ENCODE assay signal across 14 cellular contexts in genomic region chr3:184635126-184635525, GRCh38.
DNase-seq lines count a peak whose midpoint lies in the region; FAIRE-seq and TF ChIP-seq lines count a peak whose summit lies in the region.
"Had no signal": no experiment of that assay in that cellular context is flagged by ENCODE, and none has a peak within 500 bp of the region (broad histone marks: within the 10 kb centered on the region; RNA-seq: fewer than 3 reads in every experiment).

No MANE protein-coding gene starts in this region.

- H2AFZ ChIP-seq in H1 (ENCODE audit: low read length) (no peak overlapping the region), trophoblast cell (ENCODE audit: insufficient read depth, low read length, poor library complexity) (no peak overlapping the region)

- peaks cover 1% of the 10 kb centered on the region; the same call in 1 of the 2 replicates for H3K23me2 ChIP-seq in H1 (ENCODE audit: low read depth, low read length)

- no peaks in the 10 kb centered on the region for H3K9me3 Mint-ChIP-seq in T-helper 2 cell treated with Interferon-gamma antibody and Interleukin-4, amounts not matched to agents 5 μg/mL and 100 μg/mL, for 36 hours

- no peaks in the 10 kb centered on the region for H4K20me1 ChIP-seq in H1 (replicated peaks in 1 of 2; ENCODE audit: control insufficient read depth in 1 of 2, insufficient read depth in 2 of 2, low read length in 2 of 2)

- peak overlapping the region; percentile 82 for H3K27ac Mint-ChIP-seq in T-helper 2 cell treated with Interferon-gamma antibody and Interleukin-4, amounts not matched to agents 5 μg/mL and 100 μg/mL, for 36 hours

- no peak overlapping the region for H3K9ac ChIP-seq in H1 (replicated peaks in 1 of 4; ENCODE audit: extremely low read depth in 1 of 4, low read depth in 3 of 4, low read length in 3 of 4)
- H3K9ac ChIP-seq in trophoblast cell (ENCODE audit: low read length): no peak overlapping the region

- POLR2A ChIA-PET in H1 (lab: Charles Lee; ENCODE audit: partially characterized antibody): interaction anchor here (0.7 kb wide), 1 partner anchor 53 kb away, joined by 3 read pairs; no protein-coding TSS in a partner anchor

- no peaks in the 10 kb centered on the region for H3K79me2 ChIP-seq in H1 (ENCODE audit: control insufficient read depth in 1 of 2, insufficient read depth in 2 of 2, low read length in 2 of 2)
- no peaks in the 10 kb centered on the region for H3K79me2 ChIP-seq in trophoblast cell (ENCODE audit: control insufficient read depth, insufficient read depth, low read length, poor library complexity)

- H3K18ac ChIP-seq in H1 (ENCODE audit: extremely low read depth, low read length): no peak overlapping the region; the same call in 1 of the 2 replicates
- H3K18ac ChIP-seq in trophoblast cell (ENCODE audit: low read length): peak overlapping the region; percentile 13

- H3K4me2 ChIP-seq in H1 (ENCODE audit: insufficient read depth in 1 of 2, low read depth in 2 of 2, low read length in 2 of 2) (no peak overlapping the region), trophoblast cell (ENCODE audit: low read length) (no peak overlapping the region)

- H3K27ac ChIP-seq in H1 (ENCODE audit: low read depth, low read length) (no peak overlapping the region), trophoblast cell (ENCODE audit: low read depth, low read length) (no peak overlapping the region), prostate gland (no peak overlapping the region)

- H3K23ac ChIP-seq in H1 (ENCODE audit: insufficient read length): no peak overlapping the region
- H3K23ac ChIP-seq in trophoblast cell (ENCODE audit: low read length): no peak overlapping the region

- no peaks in the 10 kb centered on the region for H3K27me3 Mint-ChIP-seq in T-helper 2 cell treated with Interferon-gamma antibody and Interleukin-4, amounts not matched to agents 5 μg/mL and 100 μg/mL, for 36 hours (ENCODE audit: low read depth)

- intact Hi-C loops in prostate gland (cut with DNase I): no loop called here

- no peak overlapping the region for H2AK5ac ChIP-seq in H1 (ENCODE audit: low read depth, low read length)
- H2AK5ac ChIP-seq in trophoblast cell (ENCODE audit: low read length): peak overlapping the region; percentile 2

- TF ChIP-seq RAD21 in H1 (IDR thresholded peaks at IDR 0.05 in 1 of 2, conservative IDR thresholded peaks at IDR 0.05 in 1 of 2; ENCODE audit: low read depth in 2 of 2, low read length in 2 of 2): no peak

- H3K27me3 ChIP-seq in H1 (replicated peaks in 1 of 4; ENCODE audit: control insufficient read depth in 3 of 4, extremely low read depth in 1 of 4, insufficient read depth in 3 of 4, low read length in 3 of 4) (peaks cover 0 to 5% (median 0%) of the 10 kb centered on the region in 4 experiments; a peak in 1 of 7 replicates), trophoblast cell (ENCODE audit: insufficient read depth, low read length) (no peaks in the 10 kb centered on the region), prostate gland (replicated peaks; ENCODE audit: insufficient read depth) (no peaks in the 10 kb centered on the region)

- H2BK15ac ChIP-seq in H1 (ENCODE audit: low read length): 0 out of 2 replicates have a peak overlapping the region, but pooled peaks have one; percentile 25

- TF ChIP-seq EP300 in H1 (IDR thresholded peaks at IDR 0.05; ENCODE audit: borderline replicate concordance in 1 of 2, low read depth in 2 of 2, low read length in 2 of 2): no peak

- FAIRE-seq in H1 (lab: Jason Lieb, UNC): no peak
- FAIRE-seq: GM18507, keratinocyte had no signal

- DNase-seq in T-helper 2 cell treated with Interferon-gamma antibody and Interleukin-4, amounts not matched to agents 5 μg/mL and 100 μg/mL, for 36 hours (ENCODE audit: low spot score): no peak
- DNase-seq in T-helper 2 cell: no peak
- peak; percentile 46 for DNase-seq in NCI-H524 treated with DMSO at 0.1 percent for 48 hours (lab: John Stamatoyannopoulos, UW)
- no peak for DNase-seq in H1 (ENCODE audit: low read depth in 1 of 2, low spot score in 2 of 2)
- DNase-seq in trophoblast cell: no peak
- no peak for DNase-seq in GOT3 (lab: John Stamatoyannopoulos, UW)
- no peak for DNase-seq in prostate gland (ENCODE audit: low spot score)
- no peak for DNase-seq in SIG-M5 (lab: John Stamatoyannopoulos, UW)
- DNase-seq: activated CD4-positive, CD25-positive, alpha-beta regulatory T cell treated with anti-CD3 and anti-CD28 coated beads, Interleukin-2, amount 50 U/mL, for 72 hours; activated naive CD4-positive, alpha-beta T cell treated with anti-CD3 and anti-CD28 coated beads, Interleukin-2, amount 50 U/mL, for 16 hours; NCI-H187 treated with DMSO at 0.1 percent for 48 hours; stimulated activated CD4-positive, alpha-beta T cell treated with anti-CD3 and anti-CD28 coated beads, Interleukin-2, amount 100 ng/mL, for 24 hours had no signal

- peaks cover 4% of the 10 kb centered on the region for H3K4me1 Mint-ChIP-seq in T-helper 2 cell treated with Interferon-gamma antibody and Interleukin-4, amounts not matched to agents 5 μg/mL and 100 μg/mL, for 36 hours (ENCODE audit: low read depth)

- no peaks in the 10 kb centered on the region for H3K36me3 Mint-ChIP-seq in T-helper 2 cell treated with Interferon-gamma antibody and Interleukin-4, amounts not matched to agents 5 μg/mL and 100 μg/mL, for 36 hours (ENCODE audit: low read depth)

- H4K91ac ChIP-seq in H1 (replicated peaks; ENCODE audit: insufficient read length, low read length) (no peak overlapping the region), trophoblast cell (ENCODE audit: low read depth, low read length) (peak overlapping the region; percentile 42)

- H3K4me1 ChIP-seq in H1 (replicated peaks in 1 of 4; ENCODE audit: control insufficient read depth in 3 of 4, insufficient read depth in 4 of 4, low read length in 3 of 4): peaks cover 0 to 19% (median 11%) of the 10 kb centered on the region in 4 experiments; a peak in 6 of 7 replicates
- peaks cover 35 to 36% of the 10 kb centered on the region in 2 experiments for H3K4me1 ChIP-seq in trophoblast cell (ENCODE audit: control insufficient read depth in 1 of 2, insufficient read depth in 2 of 2, low read length in 2 of 2)
- H3K4me1 ChIP-seq in prostate gland (replicated peaks): no peaks in the 10 kb centered on the region

- H3K4me3 ChIP-seq in H1 (ENCODE audit: extremely low read depth in 1 of 4, insufficient read depth in 2 of 4, low read depth in 3 of 4, low read length in 4 of 4): no peak overlapping the region
- no peak overlapping the region for H3K4me3 ChIP-seq in trophoblast cell (ENCODE audit: low read depth, low read length)
- H3K4me3 ChIP-seq in prostate gland: no peak overlapping the region

- no peak for TF ChIP-seq CTCF in H1 (IDR thresholded peaks at IDR 0.05; ENCODE audit: control extremely low read depth in 1 of 3, insufficient read depth in 1 of 3, low read depth in 1 of 3, low read length in 3 of 3)
- no peak for TF ChIP-seq CTCF in prostate gland (IDR thresholded peaks at IDR 0.05)

- H2BK12ac ChIP-seq in H1 (ENCODE audit: low read depth, low read length): 0 out of 2 replicates have a peak overlapping the region, but pooled peaks have one; percentile 17
- peak overlapping the region; percentile 20 for H2BK12ac ChIP-seq in trophoblast cell (ENCODE audit: low read length)

- H3K9me3 ChIP-seq in H1 (ENCODE audit: insufficient read depth in 2 of 2, low read depth in 1 of 2, low read length in 1 of 2) (no peaks in the 10 kb centered on the region), trophoblast cell (ENCODE audit: insufficient read depth, low read depth, low read length) (no peaks in the 10 kb centered on the region), prostate gland (no peaks in the 10 kb centered on the region)

- no peak overlapping the region for H4K12ac ChIP-seq in trophoblast cell (ENCODE audit: low read depth, low read length)

- H3K14ac ChIP-seq in H1 (ENCODE audit: insufficient read length) (no peak overlapping the region), trophoblast cell (ENCODE audit: low read length) (peak overlapping the region; percentile 16)

- H3K79me1 ChIP-seq in H1 (ENCODE audit: low read depth, low read length) (no peaks in the 10 kb centered on the region), trophoblast cell (ENCODE audit: low read length) (peaks cover 19% of the 10 kb centered on the region)

- 60% methylated on average over 8 of the region's 8 CpGs; no CpG with 5 or more reads in 1 of the 2 experiments for whole genome bisulfite sequencing in H1 (ENCODE audit: extremely low coverage in 1 of 2, insufficient coverage in 1 of 2, insufficient read length in 1 of 2, insufficient replicate concordance in 2 of 2, low coverage in 1 of 2, low lambda C conversion rate in 2 of 2, missing lambda C conversion rate in 1 of 2), 2 experiments
- no CpG with 5 or more reads among the region's 8 CpGs for WGBS in trophoblast cell (ENCODE audit: extremely low coverage, insufficient coverage, insufficient read length)
- 58% methylated on average over 8 of the region's 8 CpGs for WGBS in prostate gland

- H3K56ac ChIP-seq in H1 (replicated peaks; ENCODE audit: insufficient read length, low read depth, low read length): no peak overlapping the region

- no peak overlapping the region for H3K4me3 Mint-ChIP-seq in T-helper 2 cell treated with Interferon-gamma antibody and Interleukin-4, amounts not matched to agents 5 μg/mL and 100 μg/mL, for 36 hours

- H2BK5ac ChIP-seq in H1 (ENCODE audit: low read depth, low read length): no peak overlapping the region
- no peak overlapping the region for H2BK5ac ChIP-seq in trophoblast cell (ENCODE audit: low read depth, low read length, poor library complexity)

- TF ChIP-seq POLR2A in H1 (IDR thresholded peaks at IDR 0.05; ENCODE audit: control extremely low read depth in 1 of 2, low read depth in 2 of 2, low read length in 2 of 2) (no peak), prostate gland (IDR thresholded peaks at IDR 0.05) (no peak)

- H2BK20ac ChIP-seq in H1 (ENCODE audit: low read length): no peak overlapping the region

- CTCF ChIA-PET in H1 (lab: Charles Lee; ENCODE audit: partially characterized antibody): interaction anchor here (1.7 to 3.3 kb wide), 3 partner anchors 18 to 166 kb away, joined by 5 to 10 read pairs (median 6); partner anchors contain the start of gene EPHB3

- H3K4ac ChIP-seq in H1 (replicated peaks; ENCODE audit: insufficient read length, low read depth, low read length) (no peak overlapping the region), trophoblast cell (ENCODE audit: low read depth, low read length) (no peak overlapping the region)

- H3K36me3 ChIP-seq in H1 (ENCODE audit: control insufficient read depth in 2 of 4, insufficient read depth in 4 of 4, low read length in 3 of 4): no peaks in the 10 kb centered on the region
- H3K36me3 ChIP-seq in trophoblast cell (ENCODE audit: control insufficient read depth in 1 of 2, insufficient read depth in 2 of 2, low read length in 2 of 2): no peaks in the 10 kb centered on the region
- H3K36me3 ChIP-seq in prostate gland: no peaks in the 10 kb centered on the region

- no peak overlapping the region for H4K5ac ChIP-seq in H1 (ENCODE audit: insufficient read length, low read depth, low read length)

- H2BK120ac ChIP-seq in H1 (replicated peaks; ENCODE audit: low read depth, low read length) (no peak overlapping the region), trophoblast cell (ENCODE audit: insufficient read depth, low read length, poor library complexity) (peak overlapping the region; percentile 15)

- H4K8ac ChIP-seq in H1 (ENCODE audit: extremely low read depth, insufficient read depth, low read length): no peak overlapping the region
- peak overlapping the region; percentile 3 for H4K8ac ChIP-seq in trophoblast cell (ENCODE audit: low read depth, low read length)
